In genomic region chr3:58383904-58384303, GRCh38 we compare ENCODE assay signal across 10 cellular contexts. TPM values are rescaled to one million over a fixed set of nuclear protein-coding genes. Genes with fewer than 3 reads are reported as not detected.
DNase-seq lines count a peak whose midpoint lies in the region; ATAC-seq and TF ChIP-seq lines count a peak whose summit lies in the region.
"Had no signal": no experiment of that assay in that cellular context is flagged by ENCODE, and none has a peak within 500 bp of the region (broad histone marks: within the 10 kb centered on the region; RNA-seq: fewer than 3 reads in every experiment).

No MANE protein-coding gene starts in this region.

- H2BK120ac ChIP-seq in IMR-90 (ENCODE audit: low read depth, low read length) = peak overlapping the region; percentile 93

- peak overlapping the region; percentile 94 for H4K91ac ChIP-seq in IMR-90 (ENCODE audit: insufficient read depth, low read depth, low read length)

- BruUV-seq in IMR-90 (replicated peaks; lab: Mats Ljungman, UMichigan) = no TSS peak

- POLR2A ChIA-PET in AG04450 (lab: Yijun Ruan, JAX) = interaction anchor here (1.1 to 1.7 kb wide), 2 partner anchors 43 to 49 kb away, joined by 4 to 22 read pairs; no protein-coding TSS in a partner anchor
- POLR2A ChIA-PET in IMR-90 (lab: Charles Lee; ENCODE audit: unreplicated experiment) = interaction anchor here (0.6 to 1.1 kb wide), 3 partner anchors 10 to 51 kb away, joined by 3 to 5 read pairs (median 4); partner anchors contain the start of gene PXK

- H2AK9ac ChIP-seq in IMR-90 (replicated peaks; ENCODE audit: low read depth, low read length, poor library complexity) = no peak overlapping the region

- in situ Hi-C loops in IMR-90 (cut with MboI; ENCODE audit: low sequenced_read_pairs) = no loop called here

- dilution Hi-C loops in IMR-90 (cut with HindIII; ENCODE audit: low sequenced_read_pairs, unreplicated experiment) = no loop called here

- H3K18ac ChIP-seq in IMR-90 (ENCODE audit: low read depth, low read length) = peak overlapping the region; percentile 91; the same call in 1 of the 2 replicates

- peaks cover 42% of the 10 kb centered on the region for H3K9me1 ChIP-seq in IMR-90 (ENCODE audit: insufficient read depth, low read length)

- H3K27ac ChIP-seq in AG04450 (ENCODE audit: low read depth, low read length) = peak overlapping the region; percentile 73
- peak overlapping the region; percentile 97 for H3K27ac ChIP-seq in IMR-90 (ENCODE audit: insufficient read depth, low read length)
- H3K27ac ChIP-seq in breast epithelium = peak overlapping the region; percentile 53 to 64

- no peak overlapping the region for H3K9ac ChIP-seq in IMR-90 (ENCODE audit: low read depth, low read length)

- ATAC-seq in IMR-90 (ENCODE audit: low read depth) (peak; percentile 74), HG03135 (IDR thresholded peaks at IDR 0.05; ENCODE audit: unreplicated experiment) (no peak), HG03139 (IDR thresholded peaks at IDR 0.05; ENCODE audit: unreplicated experiment) (no peak)
- no peak for ATAC-seq in activated T-helper 17 cell treated with anti-CD3 and anti-CD28 coated beads, Interleukin-2, amount 50 U/mL, for 72 hours (replicated peaks)
- ATAC-seq: natural killer cell had no signal

- peak overlapping the region; percentile 95 for H2BK5ac ChIP-seq in IMR-90 (ENCODE audit: low read depth, low read length, poor library complexity, severe bottlenecking)

- peaks cover 6% of the 10 kb centered on the region; the same call in 1 of the 2 replicates for H4K20me1 ChIP-seq in IMR-90 (ENCODE audit: insufficient read depth, low read length)

- peaks cover 16% of the 10 kb centered on the region for H3K36me3 Mint-ChIP-seq in activated T-helper 17 cell treated with anti-CD3 and anti-CD28 coated beads, Interleukin-2, amount 50 U/mL, for 72 hours (ENCODE audit: low read depth)
- H3K36me3 Mint-ChIP-seq: natural killer cell had no signal

- CTCF ChIA-PET in AG04450 (lab: Charles Lee) (interaction anchor here (0.8 kb wide), 1 partner anchor 62 kb away, joined by 3 read pairs; no protein-coding TSS in a partner anchor), IMR-90 (lab: Yijun Ruan, JAX) (no interaction called here)

- peak overlapping the region; percentile 91 for H3K4ac ChIP-seq in IMR-90 (ENCODE audit: low read depth, low read length)

- peak overlapping the region; percentile 91 for H3K23ac ChIP-seq in IMR-90 (ENCODE audit: low read depth, low read length)

- H3K4me3 ChIP-seq in AG04450 (ENCODE audit: low read depth, low read length) (no peak overlapping the region), IMR-90 (ENCODE audit: insufficient read depth, low read depth, low read length) (no peak overlapping the region), breast epithelium (no peak overlapping the region)

- H2BK20ac ChIP-seq in IMR-90 (ENCODE audit: low read depth, low read length) = peak overlapping the region; percentile 96

- peak overlapping the region; percentile 99; the same call in 1 of the 2 replicates for H3K14ac ChIP-seq in IMR-90 (replicated peaks; ENCODE audit: low read depth, low read length)

- TF ChIP-seq CTCF in AG04450 (IDR thresholded peaks at IDR 0.05; ENCODE audit: low read depth, low read length) (no peak), IMR-90 (conservative IDR thresholded peaks at IDR 0.05; ENCODE audit: low read depth, low read length) (no peak), breast epithelium (IDR thresholded peaks at IDR 0.05) (no peak)

- no peak overlapping the region for H2AFZ ChIP-seq in IMR-90 (replicated peaks; ENCODE audit: low read length, poor library complexity)

- H3K4me2 ChIP-seq in IMR-90 (ENCODE audit: low read depth, low read length) = peak overlapping the region; percentile 73; the same call in 1 of the 2 replicates

- H3K27me3 ChIP-seq in AG04450 (ENCODE audit: control insufficient read depth, insufficient read depth, low read length) (no peaks in the 10 kb centered on the region), IMR-90 (ENCODE audit: control insufficient read depth, insufficient read depth, low read length) (no peaks in the 10 kb centered on the region), breast epithelium (no peaks in the 10 kb centered on the region)

- H2AK5ac ChIP-seq in IMR-90 (ENCODE audit: low read depth, low read length) = peak overlapping the region; percentile 99; the same call in 1 of the 2 replicates

- H3K4me3 Mint-ChIP-seq in activated T-helper 17 cell treated with anti-CD3 and anti-CD28 coated beads, Interleukin-2, amount 50 U/mL, for 72 hours = no peak overlapping the region
- H3K4me3 Mint-ChIP-seq: natural killer cell; stimulated activated memory B cell treated with anti-CD40 and anti-IgM and Interleukin-4, amounts not matched to agents 10 μg/mL and 1 μg/mL and 100 μg/mL, for 72 hours had no signal

- H3K4me1 Mint-ChIP-seq in activated T-helper 17 cell treated with anti-CD3 and anti-CD28 coated beads, Interleukin-2, amount 50 U/mL, for 72 hours = no peaks in the 10 kb centered on the region

- H3K27ac Mint-ChIP-seq in activated T-helper 17 cell treated with anti-CD3 and anti-CD28 coated beads, Interleukin-2, amount 50 U/mL, for 72 hours = no peak overlapping the region

- no peak for TF ChIP-seq POLR2A in IMR-90 (IDR thresholded peaks at IDR 0.05; ENCODE audit: low read depth, low read length)
- TF ChIP-seq POLR2A in breast epithelium (IDR thresholded peaks at IDR 0.05) = no peak

- H2BK15ac ChIP-seq in IMR-90 (ENCODE audit: low read depth, low read length) = peak overlapping the region; percentile 90; the same call in 2 of the 3 replicates

- peak overlapping the region; percentile 69 to 79; a peak in 3 of 4 replicates for H4K8ac ChIP-seq in IMR-90 (ENCODE audit: low read depth in 2 of 2, low read length in 2 of 2)

- TF ChIP-seq RAD21 in IMR-90 (IDR thresholded peaks at IDR 0.05; ENCODE audit: low read length) = no peak; the same call in 1 of the 2 replicates

- H3K56ac ChIP-seq in IMR-90 (ENCODE audit: extremely low read depth, insufficient read depth, low read length) = peak overlapping the region; percentile 84

- no peaks in the 10 kb centered on the region for H3K27me3 Mint-ChIP-seq in activated T-helper 17 cell treated with anti-CD3 and anti-CD28 coated beads, Interleukin-2, amount 50 U/mL, for 72 hours
- H3K27me3 Mint-ChIP-seq: stimulated activated memory B cell treated with anti-CD40 and anti-IgM and Interleukin-4, amounts not matched to agents 10 μg/mL and 1 μg/mL and 100 μg/mL, for 72 hours had no signal

- H3K9me3 Mint-ChIP-seq in activated T-helper 17 cell treated with anti-CD3 and anti-CD28 coated beads, Interleukin-2, amount 50 U/mL, for 72 hours = no peaks in the 10 kb centered on the region
- H3K9me3 Mint-ChIP-seq: natural killer cell; stimulated activated memory B cell treated with anti-CD40 and anti-IgM and Interleukin-4, amounts not matched to agents 10 μg/mL and 1 μg/mL and 100 μg/mL, for 72 hours had no signal

- H3K4me1 ChIP-seq in IMR-90 (ENCODE audit: control insufficient read depth, insufficient read depth, low read length) (peaks cover 36% of the 10 kb centered on the region), breast epithelium (no peaks in the 10 kb centered on the region)

- WGBS in IMR-90 (ENCODE audit: extremely low coverage in 2 of 2, insufficient read length in 1 of 2), 2 experiments = 0% methylated on average over 2 of the region's 4 CpGs; no CpG with 5 or more reads in 1 of the 2 experiments

- intact Hi-C loops in IMR-90 (cut with micrococcal nuclease) (no loop called here), breast epithelium (cut with DNase I; ENCODE audit: low total_unique reads) (no loop called here)

- no peaks in the 10 kb centered on the region for H3K9me3 ChIP-seq in AG04450 (ENCODE audit: control insufficient read depth, insufficient read depth, low read length)
- H3K9me3 ChIP-seq in IMR-90 (ENCODE audit: control insufficient read depth, insufficient read depth, low read length) = no peaks in the 10 kb centered on the region
- H3K9me3 ChIP-seq in breast epithelium = no peaks in the 10 kb centered on the region

- peaks cover 16 to 50% of the 10 kb centered on the region in 2 experiments for H3K79me1 ChIP-seq in IMR-90 (ENCODE audit: low read depth in 1 of 2, low read length in 2 of 2)

- DNase-seq in AG04450 (ENCODE audit: low read depth, low spot score) = peak; percentile 91
- peak; percentile 99 for DNase-seq in IMR-90
- peak; percentile 65 to 86 for DNase-seq in breast epithelium (ENCODE audit: low spot score in 2 of 2)
- DNase-seq in lung microvascular endothelial cell (ENCODE audit: low read depth in 2 of 2) = peak; percentile 2 to 88
- no peak for DNase-seq in activated CD4-positive, CD25-positive, alpha-beta regulatory T cell (lab: John Stamatoyannopoulos, UW)
- DNase-seq: natural killer cell had no signal

- peak overlapping the region; percentile 90 for H4K5ac ChIP-seq in IMR-90 (ENCODE audit: low read depth, low read length)

- H3K36me3 ChIP-seq in IMR-90 (ENCODE audit: control insufficient read depth, insufficient read depth, low read length) (peaks cover 9% of the 10 kb centered on the region; the same call in 1 of the 2 replicates), breast epithelium (no peaks in the 10 kb centered on the region)

TF ChIP-seq in IMR-90, 13 proteins besides CTCF, POLR2A, EP300 and RAD21 (continues in another document):
- TF ChIP-seq MAZ (IDR thresholded peaks at IDR 0.05; ENCODE audit: borderline replicate concordance, low read depth, low read length) (no peak), RFX5 (IDR thresholded peaks at IDR 0.05; ENCODE audit: low read depth, low read length) (no peak), BHLHE40 (IDR thresholded peaks at IDR 0.05; ENCODE audit: low read depth, low read length) (0 out of 2 replicates have a peak, but pooled peaks have one; percentile 34), RCOR1 (IDR thresholded peaks at IDR 0.05; ENCODE audit: insufficient replicate concordance, low read length) (peak; percentile 65)

RNA-seq across cellular contexts. Expression of gene PDHB, which starts 49.7 kb away (rescaled TPM):
- polyA plus RNA-seq in AG04450 (2011; rRNA removed) = 85.9 and 109 TPM in 2 replicates
- 31.4 and 40.9 TPM in 2 replicates for polyA minus RNA-seq in AG04450 (2011; rRNA and poly(A)+ RNA removed)
- total RNA-seq in IMR-90 (2012; rRNA removed) = 73.5 and 86.9 TPM in 2 replicates
- polyA plus RNA-seq in IMR-90 (2012; rRNA removed) = 63.8 and 69.2 TPM in 2 replicates
- polyA plus RNA-seq in IMR-90 (2012; cell fraction: cytosol; rRNA removed) = 27.8 and 29.5 TPM in 2 replicates
- 14.1 and 41.8 TPM in 2 replicates for polyA plus RNA-seq in IMR-90 (2012; cell fraction: nucleus; rRNA removed; ENCODE audit: low replicate concordance)
- 10 to 100 TPM; 56.0 to 68.2 (median 57.1) TPM for total RNA-seq in breast epithelium
- total RNA-seq in lung microvascular endothelial cell = 56.4 and 59.3 TPM in 2 replicates
- total RNA-seq in activated T-helper 17 cell treated with anti-CD3 and anti-CD28 coated beads, Interleukin-2, amount 50 U/mL, for 72 hours = 10 to 100 TPM; 37.1 to 66.6 TPM

RNA-seq across cellular contexts. Expression of gene PXK, which starts 51.2 kb away (rescaled TPM):
- polyA plus RNA-seq in AG04450 (2011; rRNA removed) (56.6 and 70.3 TPM in 2 replicates), IMR-90 (2012; rRNA removed) (16.4 and 17.7 TPM in 2 replicates)
- 47.1 and 50.1 TPM in 2 replicates for polyA minus RNA-seq in AG04450 (2011; rRNA and poly(A)+ RNA removed)
- total RNA-seq in IMR-90 (2012; rRNA removed) (14.3 and 15.6 TPM in 2 replicates), breast epithelium (10 to 100 TPM; 30.3 to 36.1 (median 34.6) TPM), lung microvascular endothelial cell (13.7 and 16.1 TPM in 2 replicates)
- polyA plus RNA-seq in IMR-90 (2012; cell fraction: cytosol; rRNA removed) = 7.9 and 8.2 TPM in 2 replicates
- 5.9 and 25.5 TPM in 2 replicates for polyA plus RNA-seq in IMR-90 (2012; cell fraction: nucleus; rRNA removed; ENCODE audit: low replicate concordance)
- total RNA-seq in activated T-helper 17 cell treated with anti-CD3 and anti-CD28 coated beads, Interleukin-2, amount 50 U/mL, for 72 hours = 10 to 100 TPM; 17.8 to 27.1 TPM

Comparison
In these comparisons a context has a peak if more than half of its experiments do, and no peak if none do; other contexts are left out.
1. DNase-seq: peak in AG04450 (single experiment), IMR-90 (single experiment), breast epithelium (2 of 2) and lung microvascular endothelial cell (2 of 2); none in activated CD4-positive, CD25-positive, alpha-beta regulatory T cell (0 of 4).
2. Peak in every context shown above with its lines, with median percentiles within 50 percentile points of each other: H3K27ac ChIP-seq.